In genomic region chr1:17010601-17011438, GRCh38 we compare ENCODE assay signal across 8 cellular contexts. TPM values are rescaled to one million over a fixed set of nuclear protein-coding genes. Genes with fewer than 3 reads are reported as not detected.
DNase-seq lines count a peak whose midpoint lies in the region; ATAC-seq lines count a peak whose summit lies in the region.

No MANE protein-coding gene starts in this region.

- no peaks in the 10 kb centered on the region for H3K27me3 Mint-ChIP-seq in activated T-helper 2 cell treated with anti-CD3 and anti-CD28 coated beads, Interferon-gamma antibody, Interleukin-2, Interleukin-4, amounts not matched to agents 10 μg/mL and 5 μg/mL and 100 μg/mL, durations not matched to agents 14 hours and 24 hours and 36 hours (ENCODE audit: low read depth)

- ATAC-seq in HG02870 (IDR thresholded peaks at IDR 0.05; ENCODE audit: unreplicated experiment): no peak

- H3K36me3 Mint-ChIP-seq in activated T-helper 2 cell treated with anti-CD3 and anti-CD28 coated beads, Interferon-gamma antibody, Interleukin-2, Interleukin-4, amounts not matched to agents 10 μg/mL and 5 μg/mL and 100 μg/mL, durations not matched to agents 14 hours and 24 hours and 36 hours (ENCODE audit: low read depth): no peaks in the 10 kb centered on the region

- H3K4me3 Mint-ChIP-seq in activated T-helper 2 cell treated with anti-CD3 and anti-CD28 coated beads, Interferon-gamma antibody, Interleukin-2, Interleukin-4, amounts not matched to agents 10 μg/mL and 5 μg/mL and 100 μg/mL, durations not matched to agents 14 hours and 24 hours and 36 hours (ENCODE audit: low read depth): peak overlapping the region; percentile 80

- no peak overlapping the region for H3K27ac Mint-ChIP-seq in activated T-helper 2 cell treated with anti-CD3 and anti-CD28 coated beads, Interferon-gamma antibody, Interleukin-2, Interleukin-4, amounts not matched to agents 10 μg/mL and 5 μg/mL and 100 μg/mL, durations not matched to agents 14 hours and 24 hours and 36 hours

- intact Hi-C loops in activated T-helper 2 cell treated with anti-CD3 and anti-CD28 coated beads, Interferon-gamma antibody, Interleukin-2, Interleukin-4, amounts not matched to agents 10 μg/mL and 5 μg/mL and 100 μg/mL, durations not matched to agents 14 hours and 24 hours and 36 hours (cut with micrococcal nuclease): loop anchor here (1.0 to 10.0 kb wide), 2 partner anchors 43 to 46 kb away; partner anchors contain the start of gene SDHB
- intact Hi-C loops in head of caudate nucleus (cut with DNase I): loop anchor here (5.0 kb wide), 1 partner anchor 41 kb away; the partner anchor contains the start of gene SDHB
- intact Hi-C loops in posterior vena cava (cut with DNase I): no loop called here

- DNase-seq in activated T-cell treated with anti-CD3 and anti-CD28 coated beads for 1 hour (ENCODE audit: low read depth) (peak; percentile 5), activated T-cell treated with anti-CD3 and anti-CD28 coated beads for 4 hours (no peak), M059J (ENCODE audit: low read depth) (peak; percentile 73), head of caudate nucleus (peak in 33 of 42 donors; percentile 17 to 69 (median 39)), posterior vena cava (ENCODE audit: low spot score) (peak; percentile 87), NCI-H187 treated with DMSO at 0.1 percent for 48 hours (lab: John Stamatoyannopoulos, UW) (no peak)
- no peak for DNase-seq in activated T-helper 2 cell treated with anti-CD3 and anti-CD28 coated beads, Interferon-gamma antibody, Interleukin-2, Interleukin-4, amounts not matched to agents 10 μg/mL and 5 μg/mL and 100 μg/mL, durations not matched to agents 14 hours and 24 hours and 36 hours (ENCODE audit: low spot score)

- H3K4me1 Mint-ChIP-seq in activated T-helper 2 cell treated with anti-CD3 and anti-CD28 coated beads, Interferon-gamma antibody, Interleukin-2, Interleukin-4, amounts not matched to agents 10 μg/mL and 5 μg/mL and 100 μg/mL, durations not matched to agents 14 hours and 24 hours and 36 hours (ENCODE audit: low read depth): peaks cover 17% of the 10 kb centered on the region

- H3K9me3 Mint-ChIP-seq in activated T-helper 2 cell treated with anti-CD3 and anti-CD28 coated beads, Interferon-gamma antibody, Interleukin-2, Interleukin-4, amounts not matched to agents 10 μg/mL and 5 μg/mL and 100 μg/mL, durations not matched to agents 14 hours and 24 hours and 36 hours: no peaks in the 10 kb centered on the region

RNA-seq across cellular contexts. Expression of gene ATP13A2, which starts 0.9 kb away (rescaled TPM):
- total RNA-seq in M059J (2014; rRNA removed; shearing (Covaris generic)): 18.3 and 36.3 TPM in 2 replicates
- 47.6 and 50.2 TPM in 2 replicates for total RNA-seq in activated T-helper 2 cell treated with anti-CD3 and anti-CD28 coated beads, Interferon-gamma antibody, Interleukin-2, Interleukin-4, amounts not matched to agents 10 μg/mL and 5 μg/mL and 100 μg/mL, durations not matched to agents 14 hours and 24 hours and 36 hours
- 10 to 100 TPM; 20.2 to 27.6 TPM for total RNA-seq in posterior vena cava

RNA-seq across cellular contexts. Expression of gene MFAP2, which starts 30.4 kb away (rescaled TPM):
- 0.12 TPM in 1 of 2 replicates, not detected in the other for total RNA-seq in M059J (2014; rRNA removed; shearing (Covaris generic))
- 0.32 TPM in 1 of 2 replicates, not detected in the other for total RNA-seq in activated T-helper 2 cell treated with anti-CD3 and anti-CD28 coated beads, Interferon-gamma antibody, Interleukin-2, Interleukin-4, amounts not matched to agents 10 μg/mL and 5 μg/mL and 100 μg/mL, durations not matched to agents 14 hours and 24 hours and 36 hours
- 10 to 100 TPM; 39.0 to 52.1 TPM for total RNA-seq in posterior vena cava

RNA-seq across cellular contexts. Expression of gene SDHB, which starts 43.0 kb away (rescaled TPM):
- 298 and 307 TPM in 2 replicates for total RNA-seq in M059J (2014; rRNA removed; shearing (Covaris generic))
- total RNA-seq in activated T-helper 2 cell treated with anti-CD3 and anti-CD28 coated beads, Interferon-gamma antibody, Interleukin-2, Interleukin-4, amounts not matched to agents 10 μg/mL and 5 μg/mL and 100 μg/mL, durations not matched to agents 14 hours and 24 hours and 36 hours: 117 and 124 TPM in 2 replicates
- total RNA-seq in posterior vena cava: 10 to 100 TPM; 77.7 to 80.5 TPM

Comparison
In these comparisons a context has a peak if more than half of its experiments do, and no peak if none do; other contexts are left out.
1. DNase-seq: peak in activated T-cell treated with anti-CD3 and anti-CD28 coated beads for 1 hour (single experiment), M059J (single experiment), head of caudate nucleus (33 of 42) and posterior vena cava (single experiment); none in activated T-cell treated with anti-CD3 and anti-CD28 coated beads for 4 hours (single experiment), activated T-helper 2 cell treated with anti-CD3 and anti-CD28 coated beads, Interferon-gamma antibody, Interleukin-2, Interleukin-4, amounts not matched to agents 10 μg/mL and 5 μg/mL and 100 μg/mL, durations not matched to agents 14 hours and 24 hours and 36 hours (single experiment) and NCI-H187 treated with DMSO at 0.1 percent for 48 hours (single experiment).
2. RNA of gene MFAP2, which starts 30.4 kb away (total RNA-seq): 39.0 to 52.1 TPM in posterior vena cava; 0.12 TPM in M059J and 0.32 TPM in activated T-helper 2 cell treated with anti-CD3 and anti-CD28 coated beads, Interferon-gamma antibody, Interleukin-2, Interleukin-4, amounts not matched to agents 10 μg/mL and 5 μg/mL and 100 μg/mL, durations not matched to agents 14 hours and 24 hours and 36 hours; every median in the first group is over 10 times any median in the second.
3. intact Hi-C loops: an anchor here in activated T-helper 2 cell treated with anti-CD3 and anti-CD28 coated beads, Interferon-gamma antibody, Interleukin-2, Interleukin-4, amounts not matched to agents 10 μg/mL and 5 μg/mL and 100 μg/mL, durations not matched to agents 14 hours and 24 hours and 36 hours (1.0 to 10.0 kb wide) and head of caudate nucleus (5.0 kb wide); none called in posterior vena cava.